10 cellular contexts compared by ENCODE assay signal in the genomic region with DNA sequence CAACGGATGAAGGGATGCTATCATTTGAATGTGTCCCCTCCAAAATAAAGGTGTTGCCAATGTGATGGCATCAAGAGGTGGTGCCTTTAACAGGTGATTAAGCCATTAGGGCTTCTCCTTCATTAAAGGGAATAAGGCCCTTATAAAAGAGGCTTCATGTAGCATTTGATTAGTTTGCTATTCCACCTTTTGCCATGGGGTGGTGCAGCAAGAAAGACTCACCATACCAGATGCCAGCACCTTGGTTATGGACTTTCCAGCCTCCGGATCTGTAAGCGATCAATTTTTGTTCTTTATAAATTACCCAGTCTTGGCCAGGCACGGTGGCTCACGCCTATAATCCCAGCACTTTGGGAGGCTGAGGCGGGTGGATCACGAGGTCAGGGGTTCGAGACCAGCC. TPM values are rescaled to one million over a fixed set of nuclear protein-coding genes. Genes with fewer than 3 reads are reported as not detected.
A peak's percentile ranks its signal among the peaks of the same experiment; 100 is the strongest.
DNase-seq lines count a peak whose midpoint lies in the region; ATAC-seq and TF ChIP-seq lines count a peak whose summit lies in the region.
"Had no signal": no experiment of that assay in that cellular context is flagged by ENCODE, and none has a peak within 500 bp of the region (broad histone marks: within the 10 kb centered on the region; RNA-seq: fewer than 3 reads in every experiment).

No MANE protein-coding gene starts in this region.

- H3K4me3 ChIP-seq in AG04450 (ENCODE audit: low read depth, low read length), result no peak overlapping the region
- no peak overlapping the region for H3K4me3 ChIP-seq in GM06990 (replicated peaks; ENCODE audit: low read depth, low read length)
- H3K4me3 ChIP-seq: left ventricle myocardium inferior had no signal

- no peaks in the 10 kb centered on the region for H3K9me3 ChIP-seq in AG04450 (ENCODE audit: control insufficient read depth, insufficient read depth, low read length)
- H3K9me3 ChIP-seq: left ventricle myocardium inferior had no signal

- H3K27me3 ChIP-seq in AG04450 (ENCODE audit: control insufficient read depth, insufficient read depth, low read length) (no peaks in the 10 kb centered on the region), GM06990 (replicated peaks; ENCODE audit: control insufficient read depth, insufficient read depth, low read length) (no peaks in the 10 kb centered on the region)

- POLR2A ChIA-PET in AG04450 (lab: Yijun Ruan, JAX), result no interaction called here

- ATAC-seq in HG02981 (IDR thresholded peaks at IDR 0.05; ENCODE audit: unreplicated experiment), result no peak
- no peak for ATAC-seq in HG03521 (IDR thresholded peaks at IDR 0.05; ENCODE audit: unreplicated experiment)

- H3K27ac ChIP-seq in AG04450 (ENCODE audit: low read depth, low read length), result no peak overlapping the region
- H3K27ac ChIP-seq: left ventricle myocardium inferior had no signal

- H3K36me3 ChIP-seq in GM06990 (ENCODE audit: control insufficient read depth, insufficient read depth, low read length), result no peaks in the 10 kb centered on the region
- H3K36me3 ChIP-seq: left ventricle myocardium inferior had no signal

- DNase-seq in AG04450 (ENCODE audit: low read depth, low spot score) (no peak), GM06990 (ENCODE audit: extremely low read depth, insufficient read length) (no peak), OCI-M1 (lab: John Stamatoyannopoulos, UW) (peak; percentile 16), fibroblast of peridontal ligament (ENCODE audit: extremely low read depth) (peak; percentile 59), NCI-H1694 treated with DMSO at 0.1 percent for 48 hours (lab: John Stamatoyannopoulos, UW) (no peak), inferior parietal cortex (ENCODE audit: extremely low spot score) (no peak)
- DNase-seq: left ventricle myocardium inferior, SHP77 had no signal

- CTCF ChIA-PET in AG04450 (lab: Charles Lee), result no interaction called here

- peak; percentile 22; the same call in 1 of the 2 replicates for TF ChIP-seq CTCF in AG04450 (IDR thresholded peaks at IDR 0.05; ENCODE audit: low read depth, low read length)
- peak; percentile 28 for TF ChIP-seq CTCF in GM06990 (IDR thresholded peaks at IDR 0.05; ENCODE audit: insufficient read depth, low read length, poor library complexity, severe bottlenecking)

RNA-seq across cellular contexts. Expression of a gene that starts 7.9 kb away (rescaled TPM):
- polyA plus RNA-seq in AG04450 (2011; rRNA removed), result 8.5 and 8.6 TPM in 2 replicates
- polyA minus RNA-seq in AG04450 (2011; rRNA and poly(A)+ RNA removed), result 3.8 and 4.5 TPM in 2 replicates

Comparison
In these comparisons a context has a peak if more than half of its experiments do, and no peak if none do; other contexts are left out.
1. DNase-seq: peak in OCI-M1 (single experiment) and fibroblast of peridontal ligament (single experiment); none in AG04450 (single experiment), GM06990 (single experiment), NCI-H1694 treated with DMSO at 0.1 percent for 48 hours (single experiment) and inferior parietal cortex (single experiment).